ENCODE assay signal across 20 cellular contexts in the genomic region with DNA sequence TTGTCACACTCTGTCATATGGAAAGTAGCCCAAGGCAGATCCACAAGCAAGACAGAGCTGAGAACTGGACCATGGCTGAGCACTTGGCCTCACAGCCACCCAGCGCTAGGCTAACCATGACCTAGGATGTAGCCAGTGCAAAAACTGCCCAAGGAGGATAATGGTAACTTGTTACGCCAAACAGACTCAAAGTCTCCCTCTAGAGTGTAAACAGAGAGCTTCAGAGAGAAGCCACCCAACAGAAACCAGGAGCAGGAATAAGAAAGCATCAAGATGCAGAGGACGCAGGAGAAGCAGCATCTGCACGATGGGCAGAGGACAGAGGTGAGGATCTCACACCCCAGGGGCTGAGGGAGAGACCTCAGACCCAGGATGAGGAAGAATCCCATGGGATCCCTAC.
DNase-seq lines count a peak whose midpoint lies in the region; ATAC-seq and TF ChIP-seq lines count a peak whose summit lies in the region.
"Had no signal": no experiment of that assay in that cellular context is flagged by ENCODE, and none has a peak within 500 bp of the region (broad histone marks: within the 10 kb centered on the region; RNA-seq: fewer than 3 reads in every experiment).

No MANE protein-coding gene starts in this region.

- no peaks in the 10 kb centered on the region for H3F3A ChIP-seq in OCI-LY1 (ENCODE audit: insufficient read depth, low read length)

- TF ChIP-seq CTCF in GM12874 (IDR thresholded peaks at IDR 0.05; ENCODE audit: insufficient read depth, low read depth, low read length) (peak; percentile 12; the same call in 1 of the 2 replicates), OCI-LY1 (IDR thresholded peaks at IDR 0.05; ENCODE audit: low read length) (peak; percentile 18; the same call in 1 of the 2 replicates), fibroblast of the aortic adventitia (IDR thresholded peaks at IDR 0.05; ENCODE audit: insufficient read depth, low read length) (peak; percentile 3)

- peak overlapping the region in 8 of 11 experiments; percentile 51 to 75 (median 68); a peak in 15 of 22 replicates for H3K4me2 ChIP-seq in BLaER1 treated with 17β-estradiol and CSF1 and Interleukin-3, amounts not matched to agents 10 nM and 100 nM
- H3K4me2 ChIP-seq in OCI-LY1 (ENCODE audit: low read length), result no peak overlapping the region
- H3K4me2 ChIP-seq: smooth muscle cell had no signal

- H3K9ac ChIP-seq in BLaER1 treated with 17β-estradiol and CSF1 and Interleukin-3, amounts not matched to agents 10 nM and 100 nM, result peak overlapping the region in 1 of 11 experiments; percentile 29; a peak in 1 of 22 replicates
- H3K9ac ChIP-seq in OCI-LY1 (ENCODE audit: low read length), result no peak overlapping the region

- no peak overlapping the region for H3K4me3 ChIP-seq in BLaER1 treated with 17β-estradiol and CSF1 and Interleukin-3, amounts not matched to agents 10 nM and 100 nM
- H3K4me3 ChIP-seq in OCI-LY1 (ENCODE audit: low read depth, low read length, poor library complexity, severe bottlenecking), result no peak overlapping the region
- no peak overlapping the region for H3K4me3 ChIP-seq in fibroblast of the aortic adventitia (ENCODE audit: low read depth, low read length)
- H3K4me3 ChIP-seq: smooth muscle cell had no signal

- no peaks in the 10 kb centered on the region for H3K27me3 ChIP-seq in BLaER1 treated with 17β-estradiol and CSF1 and Interleukin-3, amounts not matched to agents 10 nM and 100 nM
- H3K27me3 ChIP-seq in OCI-LY1 (ENCODE audit: insufficient read depth, low read length), result no peaks in the 10 kb centered on the region

- no peak overlapping the region for H2AFZ ChIP-seq in OCI-LY1 (ENCODE audit: low read length)

- DNase-seq in fibroblast of the aortic adventitia (ENCODE audit: low read depth), result no peak
- no peak for DNase-seq in NCI-H187 (lab: John Stamatoyannopoulos, UW)
- DNase-seq in HT-29 (ENCODE audit: low spot score), result no peak
- no peak for DNase-seq in LoVo (ENCODE audit: low spot score)
- DNase-seq: activated CD4-positive, alpha-beta T cell treated with anti-CD3 and anti-CD28 coated beads, Interleukin-2, amount 50 U/mL, for 4 hours; activated naive CD4-positive, alpha-beta T cell treated with anti-CD3 and anti-CD28 coated beads for 36 hours; aorta; hypothalamus; kidney glomerular epithelial cell; naive thymus-derived CD8-positive, alpha-beta T cell; NCI-H345; Right ventricle myocardium superior; stimulated activated CD4-positive, alpha-beta T cell treated with anti-CD3 and anti-CD28 coated beads, Interleukin-4, amount 100 ng/mL, for 24 hours; substantia nigra; T-helper 1 cell had no signal

- no peaks in the 10 kb centered on the region for H3K79me2 ChIP-seq in OCI-LY1 (ENCODE audit: insufficient read depth, low read length)

- peaks cover 0 to 33% (median 20%) of the 10 kb centered on the region in 10 experiments; a peak in 18 of 20 replicates for H3K4me1 ChIP-seq in BLaER1 treated with 17β-estradiol and CSF1 and Interleukin-3, amounts not matched to agents 10 nM and 100 nM
- no peaks in the 10 kb centered on the region for H3K4me1 ChIP-seq in OCI-LY1 (ENCODE audit: insufficient read depth, low read length, severe bottlenecking)

- H4K20me1 ChIP-seq in BLaER1 treated with 17β-estradiol and CSF1 and Interleukin-3, amounts not matched to agents 10 nM and 100 nM, result no peaks in the 10 kb centered on the region
- no peaks in the 10 kb centered on the region for H4K20me1 ChIP-seq in OCI-LY1 (ENCODE audit: insufficient read depth, low read length)

- ATAC-seq in HG02885 (IDR thresholded peaks at IDR 0.05; ENCODE audit: poor library complexity, unreplicated experiment), result no peak
- ATAC-seq: naive thymus-derived CD8-positive, alpha-beta T cell had no signal

- peak overlapping the region in 3 of 11 experiments; percentile 12 to 56 (median 20); a peak in 4 of 22 replicates for H3K27ac ChIP-seq in BLaER1 treated with 17β-estradiol and CSF1 and Interleukin-3, amounts not matched to agents 10 nM and 100 nM
- H3K27ac ChIP-seq in OCI-LY1 (ENCODE audit: low read depth, low read length, poor library complexity, severe bottlenecking), result no peak overlapping the region

- H3K9me3 ChIP-seq in BLaER1 treated with 17β-estradiol and CSF1 and Interleukin-3, amounts not matched to agents 10 nM and 100 nM (replicated peaks in 1 of 11), result no peaks in the 10 kb centered on the region
- H3K9me3 ChIP-seq in OCI-LY1 (ENCODE audit: low read length), result no peaks in the 10 kb centered on the region

- no peaks in the 10 kb centered on the region for H3K9me2 ChIP-seq in OCI-LY1 (ENCODE audit: low read depth, low read length)

- no peaks in the 10 kb centered on the region for H3K36me3 ChIP-seq in BLaER1 treated with 17β-estradiol and CSF1 and Interleukin-3, amounts not matched to agents 10 nM and 100 nM
- H3K36me3 ChIP-seq in OCI-LY1 (ENCODE audit: insufficient read depth, low read length), result no peaks in the 10 kb centered on the region
